ENCODE assay signal across 15 cellular contexts in the genomic region with DNA sequence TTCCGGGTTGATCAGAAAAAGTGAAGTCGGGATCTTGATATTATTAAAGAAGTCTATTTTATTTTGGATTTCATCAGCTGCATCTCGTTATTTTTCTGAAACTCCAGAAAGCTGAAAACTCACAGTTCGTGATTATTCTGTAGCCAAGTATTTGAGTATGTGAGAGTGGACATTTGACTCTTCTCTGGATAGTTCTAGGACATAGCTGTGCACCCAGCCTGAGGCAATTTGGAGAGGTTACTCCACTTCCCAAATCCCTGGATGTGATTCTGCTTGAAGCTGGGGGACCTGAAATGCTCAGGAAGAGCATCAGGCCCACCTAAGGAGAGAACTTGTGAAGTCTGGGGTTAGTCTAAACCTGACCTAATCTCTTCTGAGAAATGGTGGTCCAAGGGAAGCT.
DNase-seq lines count a peak whose midpoint lies in the region; ATAC-seq and TF ChIP-seq lines count a peak whose summit lies in the region.
"Had no signal": no experiment of that assay in that cellular context is flagged by ENCODE, and none has a peak within 500 bp of the region (broad histone marks: within the 10 kb centered on the region; RNA-seq: fewer than 3 reads in every experiment).

No MANE protein-coding gene starts in this region.

- TF ChIP-seq EP300 in ovary (IDR thresholded peaks at IDR 0.05) = no peak

- H3K27me3 ChIP-seq in heart left ventricle (no peaks in the 10 kb centered on the region), adipocyte (replicated peaks; ENCODE audit: control insufficient read depth, insufficient read depth, low read length) (no peaks in the 10 kb centered on the region), ovary (no peaks in the 10 kb centered on the region), uterus (no peaks in the 10 kb centered on the region)
- H3K27me3 ChIP-seq: BE2C had no signal

- ATAC-seq in Right ventricle myocardium superior (ENCODE audit: poor library complexity) (peak; percentile 64), heart left ventricle (no peak), HG03469 (IDR thresholded peaks at IDR 0.05; ENCODE audit: unreplicated experiment) (no peak)

- TF ChIP-seq POLR2A in heart left ventricle (IDR thresholded peaks at IDR 0.05) = no peak
- TF ChIP-seq POLR2A in ovary (IDR thresholded peaks at IDR 0.05) = no peak
- TF ChIP-seq POLR2A in uterus (IDR thresholded peaks at IDR 0.05) = no peak

- no peaks in the 10 kb centered on the region for H3K36me3 ChIP-seq in heart left ventricle
- no peaks in the 10 kb centered on the region for H3K36me3 ChIP-seq in adipocyte (ENCODE audit: control insufficient read depth, insufficient read depth, low read length, severe bottlenecking)
- H3K36me3 ChIP-seq in ovary = no peaks in the 10 kb centered on the region
- no peaks in the 10 kb centered on the region for H3K36me3 ChIP-seq in uterus
- H3K36me3 ChIP-seq: BE2C had no signal

- H3K9me3 ChIP-seq in heart left ventricle (peaks cover 0 to 35% (median 6%) of the 10 kb centered on the region in 12 donors), adipocyte (ENCODE audit: control insufficient read depth, low read length) (no peaks in the 10 kb centered on the region), ovary (no peaks in the 10 kb centered on the region), uterus (no peaks in the 10 kb centered on the region)
- H3K9me3 ChIP-seq: BE2C had no signal

- H3K4me1 ChIP-seq in heart left ventricle (peaks cover 0 to 10% (median 0%) of the 10 kb centered on the region in 12 donors), adipocyte (ENCODE audit: control insufficient read depth, insufficient read depth, low read length) (peaks cover 13% of the 10 kb centered on the region), ovary (ENCODE audit: insufficient read depth) (peaks cover 6% of the 10 kb centered on the region), uterus (no peaks in the 10 kb centered on the region)
- H3K4me1 ChIP-seq: BE2C had no signal

- TF ChIP-seq CTCF in heart left ventricle (IDR thresholded peaks at IDR 0.05) (no peak), ovary (IDR thresholded peaks at IDR 0.05) (no peak), uterus (IDR thresholded peaks at IDR 0.05) (no peak)

- WGBS in heart left ventricle, 4 donors = 74 to 81% (median 78%) methylated on average over 4 of the region's 4 CpGs
- 37 to 45% (median 43%) methylated on average over 4 of the region's 4 CpGs for WGBS in ovary, 3 donors

- H3K27ac ChIP-seq in heart left ventricle (peak overlapping the region in 4 of 12 donors; percentile 11 to 52 (median 41)), ovary (peak overlapping the region; percentile 23 to 26), uterus (peak overlapping the region; percentile 74 to 76)
- H3K27ac ChIP-seq: C4-2B had no signal

- no peak for DNase-seq in Right ventricle myocardium superior
- DNase-seq in heart left ventricle = no peak
- peak; percentile 22 for DNase-seq in adipocyte (ENCODE audit: low read depth)
- DNase-seq in ovary = no peak
- no peak for DNase-seq in uterus
- DNase-seq in activated naive CD4-positive, alpha-beta T cell treated with Interleukin-2 at 50 U/mL for 16 hours = no peak
- no peak for DNase-seq in ureter (ENCODE audit: low spot score)
- DNase-seq: BE2C; CD4-positive, alpha-beta memory T cell; DMS79; EL; GOT3; H9 had no signal

- intact Hi-C loops in Right ventricle myocardium superior (cut with DNase I) = no loop called here
- intact Hi-C loops in heart left ventricle (cut with DNase I) = loop anchor here in 1 of 10 donors (1.0 kb wide), 1 partner anchor 8 kb away; no protein-coding TSS in a partner anchor
- intact Hi-C loops in ovary (cut with DNase I) = no loop called here
- intact Hi-C loops in uterus (cut with DNase I; ENCODE audit: low total_unique reads) = no loop called here

- no peak overlapping the region for H3K4me3 ChIP-seq in heart left ventricle
- no peak overlapping the region for H3K4me3 ChIP-seq in adipocyte (ENCODE audit: low read length)
- H3K4me3 ChIP-seq in ovary = no peak overlapping the region
- H3K4me3 ChIP-seq in uterus = no peak overlapping the region

- H3K9ac ChIP-seq in adipocyte (ENCODE audit: low read length) = no peak overlapping the region
